8 cellular contexts compared by ENCODE assay signal in genomic region chr14:68796418-68797101, GRCh38. TPM values are rescaled to one million over a fixed set of nuclear protein-coding genes. Genes with fewer than 3 reads are reported as not detected.
DNase-seq lines count a peak whose midpoint lies in the region; ATAC-seq, FAIRE-seq and TF ChIP-seq lines count a peak whose summit lies in the region.

No MANE protein-coding gene starts in this region.

- intact Hi-C loops in heart left ventricle (cut with DNase I), result loop anchor here in 4 of 10 donors (2.0 to 10.0 kb wide), 6 partner anchors 18 to 419 kb away; no protein-coding TSS in a partner anchor
- intact Hi-C loops in Right ventricle myocardium inferior (cut with DNase I), result loop anchor here (10.0 kb wide), 1 partner anchor 132 kb away; no protein-coding TSS in a partner anchor
- intact Hi-C loops in K562 (cut with micrococcal nuclease), result loop anchor here (2.0 kb wide), 1 partner anchor 18 kb away; no protein-coding TSS in a partner anchor
- intact Hi-C loops in lower lobe of right lung (cut with DNase I), result loop anchor here (10.0 kb wide), 1 partner anchor 552 kb away; no protein-coding TSS in a partner anchor
- intact Hi-C loops in upper lobe of right lung (cut with DNase I), result no loop called here

- FAIRE-seq in K562 (lab: Jason Lieb, UNC), result no peak

- no peaks in the 10 kb centered on the region for H3K9me1 ChIP-seq in K562 (ENCODE audit: control insufficient read depth, insufficient read depth, low read length)

- TF ChIP-seq RAD21 in K562 (CRISPR knock-in tag; conservative IDR thresholded peaks at IDR 0.05 in 1 of 2, IDR thresholded peaks at IDR 0.05 in 1 of 2), result no peak

- H3K79me2 ChIP-seq in K562 (ENCODE audit: control insufficient read depth, insufficient read depth, low read length), result peaks cover 37% of the 10 kb centered on the region

- H4K20me1 ChIP-seq in K562 (replicated peaks; ENCODE audit: control insufficient read depth, insufficient read depth, low read length), result 0 out of 2 replicates have a peak, but pooled peaks cover 3% of the 10 kb centered on the region

- H3K4me1 ChIP-seq in heart left ventricle (peaks cover 0 to 17% (median 9%) of the 10 kb centered on the region in 12 donors), K562 (replicated peaks in 1 of 2; ENCODE audit: control insufficient read depth in 2 of 2, insufficient read depth in 2 of 2, low read length in 2 of 2) (peaks cover 21 to 32% of the 10 kb centered on the region in 2 experiments; a peak in 4 of 5 replicates), lower lobe of right lung (peaks cover 15% of the 10 kb centered on the region), upper lobe of right lung (peaks cover 15% of the 10 kb centered on the region)

- peak overlapping the region; percentile 94 to 99; a peak in 3 of 4 replicates for H3K9ac ChIP-seq in K562 (ENCODE audit: insufficient read depth in 1 of 2, low read depth in 2 of 2, low read length in 2 of 2)

- POLR2A ChIA-PET in K562 (lab: Yijun Ruan, JAX), result interaction anchor here (0.5 to 1.5 kb wide), 7 partner anchors 13 to 1014 kb away, joined by 3 to 7 read pairs (median 4); no protein-coding TSS in a partner anchor

- 62 to 82% (median 73%) methylated on average over 5 of the region's 5 CpGs for WGBS in heart left ventricle, 4 donors
- whole genome bisulfite sequencing in K562 (ENCODE audit: insufficient coverage, low coverage, missing lambda C conversion rate), result 16% methylated on average over 5 of the region's 5 CpGs

- H3K27me3 ChIP-seq in heart left ventricle, result no peaks in the 10 kb centered on the region
- no peaks in the 10 kb centered on the region for H3K27me3 ChIP-seq in K562 (ENCODE audit: control insufficient read depth in 2 of 2, insufficient read depth in 2 of 2, low read length in 2 of 2)
- H3K27me3 ChIP-seq in lower lobe of right lung (ENCODE audit: low read depth), result no peaks in the 10 kb centered on the region
- H3K27me3 ChIP-seq in upper lobe of right lung, result no peaks in the 10 kb centered on the region

- TF ChIP-seq POLR2A in heart left ventricle (IDR thresholded peaks at IDR 0.05), result no peak
- no peak for TF ChIP-seq POLR2A in K562 (conservative IDR thresholded peaks at IDR 0.05)

- H2AFZ ChIP-seq in K562 (ENCODE audit: low read depth, low read length), result peak overlapping the region; percentile 88

- H3K36me3 ChIP-seq in heart left ventricle (peaks cover 0 to 4% (median 0%) of the 10 kb centered on the region in 9 donors), K562 (ENCODE audit: control insufficient read depth, insufficient read depth, low read length) (no peaks in the 10 kb centered on the region), lower lobe of right lung (no peaks in the 10 kb centered on the region), upper lobe of right lung (no peaks in the 10 kb centered on the region)

- H3K9me3 ChIP-seq in heart left ventricle (peaks cover 0 to 12% (median 5%) of the 10 kb centered on the region in 12 donors), K562 (replicated peaks; ENCODE audit: control insufficient read depth, insufficient read depth, low read depth, low read length) (no peaks in the 10 kb centered on the region; the same call in none of the 2 replicates), lower lobe of right lung (peaks cover 3% of the 10 kb centered on the region), upper lobe of right lung (no peaks in the 10 kb centered on the region)

- in situ Hi-C loops in K562 (cut with MboI), result no loop called here

- H3K4me3 ChIP-seq in heart left ventricle, result peak overlapping the region; percentile 60 to 94 (median 84)
- H3K4me3 ChIP-seq in K562, result peak overlapping the region; percentile 65; the same call in 1 of the 2 replicates
- H3K4me3 ChIP-seq in lower lobe of right lung, result peak overlapping the region; percentile 86
- H3K4me3 ChIP-seq in upper lobe of right lung, result peak overlapping the region; percentile 97

- TF ChIP-seq CTCF in heart left ventricle (IDR thresholded peaks at IDR 0.05) (no peak), K562 (IDR thresholded peaks at IDR 0.05 in 2 of 3, conservative IDR thresholded peaks at IDR 0.05 in 1 of 3; ENCODE audit: insufficient read depth in 2 of 3, low read depth in 1 of 3, low read length in 3 of 3) (no peak), lower lobe of right lung (IDR thresholded peaks at IDR 0.05) (no peak), upper lobe of right lung (IDR thresholded peaks at IDR 0.05) (no peak)

- CTCF ChIA-PET in K562 (lab: Yijun Ruan, JAX; ENCODE audit: low intra/inter-chr PET ratio), result no interaction called here

- BruUV-seq in K562 (replicated peaks; lab: Mats Ljungman, UMichigan), result TSS peak; percentile 18

- ATAC-seq in heart left ventricle (no peak), Right ventricle myocardium inferior (no peak), K562 (peak; percentile 3), lower lobe of right lung (no peak), upper lobe of right lung (no peak), HG03095 (IDR thresholded peaks at IDR 0.05; ENCODE audit: unreplicated experiment) (no peak)

- no peak for TF ChIP-seq EP300 in K562 (IDR thresholded peaks at IDR 0.05; ENCODE audit: low read length)

- peak in 1 of 5 donors; percentile 15 for DNase-seq in heart left ventricle
- no peak for DNase-seq in Right ventricle myocardium inferior (ENCODE audit: missing footprints)
- peak in 2 of 4 experiments; percentile 21 to 38 for DNase-seq in K562 (ENCODE audit: extremely low read depth in 1 of 4, low spot score in 3 of 4)
- DNase-seq in lower lobe of right lung, result no peak
- no peak for DNase-seq in upper lobe of right lung
- DNase-seq in anterior cingulate cortex (lab: John Stamatoyannopoulos, UW), result no peak
- DNase-seq in CD1c-positive myeloid dendritic cell (ENCODE audit: extremely low spot score), result no peak

- peak overlapping the region; percentile 85 for H3K4me2 ChIP-seq in K562 (ENCODE audit: insufficient read depth, low read length)

- H3K27ac ChIP-seq in heart left ventricle, result peak overlapping the region; percentile 98 to 100 (median 99)
- peak overlapping the region; percentile 100 for H3K27ac ChIP-seq in K562 (ENCODE audit: extremely low read depth, low read depth, low read length)
- H3K27ac ChIP-seq in lower lobe of right lung, result peak overlapping the region; percentile 100
- peak overlapping the region; percentile 100 for H3K27ac ChIP-seq in upper lobe of right lung

TF ChIP-seq in K562, 482 proteins besides CTCF, POLR2A, EP300 and RAD21 (continues in another document):
- no peak for TF ChIP-seq MXI1 (IDR thresholded peaks at IDR 0.05; ENCODE audit: low read depth, low read length)
- 0 out of 2 replicates have a peak, but pooled peaks have one; percentile 44 for TF ChIP-seq BACH1 (tag; IDR thresholded peaks at IDR 0.05)
- no peak for TF ChIP-seq GABPB1 (CRISPR knock-in tag; IDR thresholded peaks at IDR 0.05)
- peak; percentile 37; the same call in 1 of the 2 replicates for TF ChIP-seq ZNF589 (CRISPR knock-in tag; IDR thresholded peaks at IDR 0.05; ENCODE audit: low read depth)
- TF ChIP-seq NONO (IDR thresholded peaks at IDR 0.05; ENCODE audit: low read depth in 2 of 2, low read length in 1 of 2), result 0 out of 4 replicates have a peak, but pooled peaks of 1 of the 2 experiments have one; percentile 36
- 0 out of 2 replicates have a peak, but pooled peaks have one; percentile 6 for TF ChIP-seq TOE1 (IDR thresholded peaks at IDR 0.05; ENCODE audit: borderline replicate concordance)
- TF ChIP-seq TOE1 (CRISPR knock-in tag; IDR thresholded peaks at IDR 0.05; ENCODE audit: borderline replicate concordance, low read depth), result no peak
- peak; percentile 89 for TF ChIP-seq CHD4 (IDR thresholded peaks at IDR 0.05; ENCODE audit: insufficient read depth, insufficient replicate concordance, low read depth, low read length, poor library complexity, severe bottlenecking)
- TF ChIP-seq BRF2 (IDR thresholded peaks at IDR 0.05; ENCODE audit: borderline replicate concordance, insufficient read depth, insufficient read length), result peak; percentile 76

RNA-seq across cellular contexts. Expression of gene ZFP36L1, which starts 3.7 kb away (rescaled TPM):
- total RNA-seq in heart left ventricle, result 100 to 1,000 TPM in 3 of 9 donors, 10 to 100 TPM in 6; 47.8 to 183 (median 68.9) TPM
- polyA plus RNA-seq in heart left ventricle, result 10 to 100 TPM; 21.2 to 84.5 TPM
- 46.6 TPM for total RNA-seq in Right ventricle myocardium inferior
- 11.8 and 14.3 TPM in 2 replicates for total RNA-seq in K562 (2011; cell fraction: chromatin; rRNA removed; ENCODE audit: low replicate concordance)
- total RNA-seq in K562 (2011; cell fraction: nucleolus; rRNA removed), result 10.0 and 12.0 TPM in 2 replicates
- total RNA-seq in K562 (2011; cell fraction: nucleoplasm; rRNA removed), result 10.0 and 20.1 TPM in 2 replicates
- 5.3 and 6.2 TPM in 2 replicates for total RNA-seq in K562 (2014; rRNA removed)
- 3.2 and 4.0 TPM in 2 replicates for total RNA-seq in K562 (2014; rRNA removed; fragmentation: Illumina TruSeq; extraction: Trizol)
- total RNA-seq in K562 (2015; rRNA removed; fragmentation: Illumina TruSeq; extraction: Trizol), result 3.7 and 3.8 TPM in 2 replicates
- 26.6 and 27.2 TPM in 2 replicates for total RNA-seq in K562 (2021)
- 3.7 and 6.6 TPM in 2 replicates for polyA plus RNA-seq in K562 (2011; rRNA removed)
- 10.0 and 19.9 TPM in 2 replicates for polyA plus RNA-seq in K562 (2011; cell fraction: cytosol; rRNA removed)
- 14.4 and 33.2 TPM in 2 replicates for polyA plus RNA-seq in K562 (2011; cell fraction: nucleus; rRNA removed)
- polyA plus RNA-seq in K562 (2012), result 9.5 and 18.5 TPM in 2 replicates
- 13.7 and 15.5 TPM in 2 replicates for polyA plus RNA-seq in K562 (2014; fragmentation: Illumina TruSeq; extraction: Trizol)
- 1 to 10 TPM; 1.3 to 3.2 TPM for polyA plus RNA-seq in K562 (2014; fragmentation: Nextera tagmentation; extraction: Ambion mirVana)
- polyA plus RNA-seq in K562 (2014; rRNA removed), result 11.1 and 11.7 TPM in 2 replicates
- polyA minus RNA-seq in K562 (2011; rRNA and poly(A)+ RNA removed), result 3.1 TPM in 2 replicates
- polyA minus RNA-seq in K562 (2011; cell fraction: cytosol; rRNA and poly(A)+ RNA removed), result 15.1 and 34.9 TPM in 2 replicates
- polyA minus RNA-seq in K562 (2011; cell fraction: nucleus; rRNA and poly(A)+ RNA removed), result 9.0 and 10.3 TPM in 2 replicates
- total RNA-seq in lower lobe of right lung, result 199 TPM
- total RNA-seq in upper lobe of right lung, result 187 TPM
